24 cellular contexts compared by ENCODE assay signal in genomic region chr16:50910698-50911025, GRCh38.
DNase-seq lines count a peak whose midpoint lies in the region; ATAC-seq and TF ChIP-seq lines count a peak whose summit lies in the region.
"Had no signal": no experiment of that assay in that cellular context is flagged by ENCODE, and none has a peak within 500 bp of the region (broad histone marks: within the 10 kb centered on the region; RNA-seq: fewer than 3 reads in every experiment).

No MANE protein-coding gene starts in this region.

- H3K4me3 ChIP-seq in A673 (ENCODE audit: low read depth, low read length, poor library complexity, severe bottlenecking): no peak overlapping the region
- no peak overlapping the region for H3K4me3 ChIP-seq in hepatocyte
- no peak overlapping the region for H3K4me3 ChIP-seq in MM.1S (ENCODE audit: low read length)
- H3K4me3 ChIP-seq: PC-9, SJCRH30 had no signal

- peak overlapping the region; percentile 49 for H2AFZ ChIP-seq in hepatocyte
- H2AFZ ChIP-seq in MM.1S (ENCODE audit: low read length): no peak overlapping the region
- H2AFZ ChIP-seq: PC-9 had no signal

- WGBS in hepatocyte (ENCODE audit: low lambda C conversion rate, missing lambda C conversion rate): 55% methylated on average over 10 of the region's 10 CpGs

- intact Hi-C loops in A673 (cut with micrococcal nuclease; ENCODE audit: unreplicated experiment): no loop called here

- CTCF ChIA-PET in A673 (lab: Charles Lee): no interaction called here

- no peak overlapping the region for H3K27ac ChIP-seq in A673 (ENCODE audit: low read depth, low read length, poor library complexity, severe bottlenecking)
- H3K27ac ChIP-seq in hepatocyte: no peak overlapping the region
- H3K27ac ChIP-seq in MM.1S (ENCODE audit: low read length): no peak overlapping the region
- H3K27ac ChIP-seq: PC-9, SJCRH30 had no signal

- H3K9me3 Mint-ChIP-seq in activated T-helper 17 cell treated with anti-CD3 and anti-CD28 coated beads, Interleukin-2, amount 50 U/mL, for 72 hours: no peaks in the 10 kb centered on the region
- H3K9me3 Mint-ChIP-seq: CD4-positive, alpha-beta memory T cell had no signal

- H3K4me1 Mint-ChIP-seq in activated T-helper 17 cell treated with anti-CD3 and anti-CD28 coated beads, Interleukin-2, amount 50 U/mL, for 72 hours: no peaks in the 10 kb centered on the region

- POLR2A ChIA-PET in A673 (lab: Charles Lee; ENCODE audit: low non-redundant PET): no interaction called here

- no peaks in the 10 kb centered on the region for H3K36me3 Mint-ChIP-seq in activated T-helper 17 cell treated with anti-CD3 and anti-CD28 coated beads, Interleukin-2, amount 50 U/mL, for 72 hours (ENCODE audit: low read depth)
- H3K36me3 Mint-ChIP-seq: CD4-positive, alpha-beta memory T cell had no signal

- H3K4me1 ChIP-seq in A673 (ENCODE audit: insufficient read depth, low read length, poor library complexity, severe bottlenecking) (no peaks in the 10 kb centered on the region), hepatocyte (ENCODE audit: insufficient read depth) (no peaks in the 10 kb centered on the region), MM.1S (ENCODE audit: low read length) (peaks cover 6% of the 10 kb centered on the region; the same call in 1 of the 2 replicates)
- H3K4me1 ChIP-seq: SJCRH30 had no signal

- peaks cover 31% of the 10 kb centered on the region for H3K27me3 Mint-ChIP-seq in activated T-helper 17 cell treated with anti-CD3 and anti-CD28 coated beads, Interleukin-2, amount 50 U/mL, for 72 hours

- H3K4me3 Mint-ChIP-seq in activated T-helper 17 cell treated with anti-CD3 and anti-CD28 coated beads, Interleukin-2, amount 50 U/mL, for 72 hours: no peak overlapping the region
- H3K4me3 Mint-ChIP-seq: CD4-positive, alpha-beta memory T cell had no signal

- H3K4me2 ChIP-seq in hepatocyte: peak overlapping the region; percentile 52
- no peak overlapping the region for H3K4me2 ChIP-seq in MM.1S (ENCODE audit: low read depth, low read length)
- H3K4me2 ChIP-seq: PC-9 had no signal

- BruUV-seq in A673 (replicated peaks; lab: Mats Ljungman, UMichigan): no TSS peak

- H3K79me2 ChIP-seq in hepatocyte: no peaks in the 10 kb centered on the region
- no peaks in the 10 kb centered on the region for H3K79me2 ChIP-seq in MM.1S (ENCODE audit: low read length)

- no peaks in the 10 kb centered on the region for H4K20me1 ChIP-seq in hepatocyte (ENCODE audit: insufficient read depth, poor library complexity, severe bottlenecking)
- H4K20me1 ChIP-seq in MM.1S (ENCODE audit: insufficient read depth, low read length): no peaks in the 10 kb centered on the region

- ATAC-seq in activated T-helper 17 cell treated with anti-CD3 and anti-CD28 coated beads, Interleukin-2, amount 50 U/mL, for 72 hours (replicated peaks): no peak
- no peak for ATAC-seq in HG03280 (IDR thresholded peaks at IDR 0.05; ENCODE audit: unreplicated experiment)
- ATAC-seq: Right ventricle myocardium inferior, SK-N-SH treated with all-trans-retinoic acid at 6 μM for 48 hours had no signal

- H3K9me3 ChIP-seq in A673 (ENCODE audit: low read depth, low read length, poor library complexity, severe bottlenecking) (no peaks in the 10 kb centered on the region), hepatocyte (ENCODE audit: low read depth) (no peaks in the 10 kb centered on the region), MM.1S (replicated peaks; ENCODE audit: insufficient read depth, low read length) (no peaks in the 10 kb centered on the region)
- H3K9me3 ChIP-seq: SJCRH30 had no signal

- no peaks in the 10 kb centered on the region for H3K9me2 ChIP-seq in hepatocyte (replicated peaks; ENCODE audit: insufficient read depth)
- H3K9me2 ChIP-seq in MM.1S (replicated peaks; ENCODE audit: insufficient read depth, low read length): no peaks in the 10 kb centered on the region

- H3K9ac ChIP-seq in MM.1S (ENCODE audit: low read length): no peak overlapping the region

- DNase-seq in A673 (ENCODE audit: low spot score) (peak; percentile 4), NCI-H2227 (lab: John Stamatoyannopoulos, UW; ENCODE audit: unreplicated experiment) (peak; percentile 4), hepatocyte (ENCODE audit: low spot score) (no peak), pons (ENCODE audit: low spot score) (peak; percentile 8), MM.1S (no peak)
- DNase-seq: CD4-positive, alpha-beta memory T cell; COR-L47; DMS53; GOT3; HCEC 1CT; Karpas-422; NCI-H1092 treated with DMSO at 0.1 percent for 48 hours; NCI-H1436 treated with DMSO at 0.1 percent for 48 hours; NCI-H187 treated with DMSO at 0.1 percent for 48 hours; NCI-H2171 treated with DMSO at 0.1 percent for 48 hours; NCI-H446; NCI-H524 treated with DMSO at 0.1 percent for 48 hours; NCI-H774; PC-9; SJCRH30 had no signal

- no peaks in the 10 kb centered on the region for H3K36me3 ChIP-seq in A673 (ENCODE audit: insufficient read depth, low read length, poor library complexity, severe bottlenecking)
- no peaks in the 10 kb centered on the region for H3K36me3 ChIP-seq in hepatocyte (replicated peaks; ENCODE audit: insufficient read depth, low read depth)
- H3K36me3 ChIP-seq in MM.1S (replicated peaks; ENCODE audit: insufficient read depth, low read length): no peaks in the 10 kb centered on the region
- H3K36me3 ChIP-seq: SJCRH30 had no signal

- H3K27me3 ChIP-seq in A673 (replicated peaks; ENCODE audit: insufficient read depth, low read depth, low read length, poor library complexity) (peaks cover 61% of the 10 kb centered on the region), hepatocyte (peaks cover 9% of the 10 kb centered on the region), MM.1S (replicated peaks; ENCODE audit: insufficient read depth, low read length) (no peaks in the 10 kb centered on the region)

- H3K27ac Mint-ChIP-seq in activated T-helper 17 cell treated with anti-CD3 and anti-CD28 coated beads, Interleukin-2, amount 50 U/mL, for 72 hours: no peak overlapping the region
- H3K27ac Mint-ChIP-seq: CD4-positive, alpha-beta memory T cell had no signal

- H3F3A ChIP-seq in MM.1S (ENCODE audit: insufficient read depth, low read length): no peaks in the 10 kb centered on the region

- TF ChIP-seq CTCF in A673 (conservative IDR thresholded peaks at IDR 0.05; ENCODE audit: low read depth, low read length): no peak
- TF ChIP-seq CTCF in hepatocyte (IDR thresholded peaks at IDR 0.05; ENCODE audit: poor library complexity): no peak
- no peak for TF ChIP-seq CTCF in MM.1S (IDR thresholded peaks at IDR 0.05; ENCODE audit: low read length)

Comparison
In these comparisons a context has a peak if more than half of its experiments do, and no peak if none do; other contexts are left out.
1. DNase-seq: peak in A673 (single experiment), NCI-H2227 (single experiment) and pons (single experiment); none in hepatocyte (single experiment) and MM.1S (single experiment).